8 cellular contexts compared by ENCODE assay signal in the genomic region with DNA sequence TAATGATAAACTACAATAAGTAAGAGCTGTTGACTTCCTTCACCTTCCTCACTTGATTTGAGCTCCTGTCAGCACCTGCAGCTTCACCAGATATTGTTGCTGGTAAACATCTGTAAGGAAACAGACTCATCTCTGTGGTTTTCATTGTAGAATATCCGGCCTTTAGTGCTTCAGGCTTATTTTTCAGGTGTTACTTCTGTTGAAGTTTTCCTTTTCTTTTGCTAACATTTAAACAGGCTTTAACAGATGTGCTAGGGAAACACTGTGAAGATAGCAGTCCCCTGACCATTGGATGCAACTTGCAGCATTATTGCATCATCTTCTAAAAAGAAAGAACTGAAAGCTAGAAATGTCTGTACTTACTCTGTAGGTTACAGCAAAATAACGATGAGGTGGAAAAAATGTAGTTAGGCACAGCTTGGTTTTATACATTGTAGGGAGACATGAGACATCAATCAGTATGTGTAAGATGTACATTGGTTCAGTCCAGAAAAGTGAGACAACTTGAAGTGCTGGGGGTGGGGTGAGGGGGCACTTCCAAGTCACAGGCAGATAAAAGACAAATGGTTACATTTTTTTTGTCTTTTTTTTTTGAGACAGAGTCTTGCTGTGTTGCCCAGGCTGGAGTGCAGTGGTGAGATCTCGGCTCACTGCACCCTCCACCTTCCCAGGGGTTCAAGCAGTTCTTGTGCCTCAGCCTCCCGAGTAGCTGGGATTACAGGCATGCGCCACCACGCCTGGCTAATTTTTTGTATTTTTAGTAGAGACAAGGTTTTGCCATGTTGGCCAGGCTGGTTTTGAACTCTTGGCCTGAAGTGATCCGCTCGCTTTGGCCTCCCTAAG.
A peak's percentile ranks its signal among the peaks of the same experiment; 100 is the strongest.
DNase-seq lines count a peak whose midpoint lies in the region; ATAC-seq and TF ChIP-seq lines count a peak whose summit lies in the region.

No MANE protein-coding gene starts in this region.

- H3K27me3 ChIP-seq in DOHH2 (ENCODE audit: control insufficient read depth, low read length) (no peaks in the 10 kb centered on the region), iPS-20b (ENCODE audit: insufficient read depth, low read length) (no peaks in the 10 kb centered on the region)

- H3K9ac ChIP-seq in iPS-20b (ENCODE audit: low read depth, low read length) = peak overlapping the region; percentile 39; the same call in 1 of the 2 replicates

- H3K27ac ChIP-seq in DOHH2 (ENCODE audit: low read depth, low read length) = peak overlapping the region; percentile 95
- H3K27ac ChIP-seq in iPS-20b (ENCODE audit: low read length) = peak overlapping the region; percentile 22

- no peak for TF ChIP-seq CTCF in DOHH2 (IDR thresholded peaks at IDR 0.05; ENCODE audit: low read depth, low read length, poor library complexity, severe bottlenecking)

- H3K4me2 ChIP-seq in DOHH2 (ENCODE audit: low read length) = peak overlapping the region; percentile 96

- H3K79me2 ChIP-seq in DOHH2 (ENCODE audit: control insufficient read depth, low read length) = peaks cover 99% of the 10 kb centered on the region

- no peaks in the 10 kb centered on the region for H3K9me3 ChIP-seq in DOHH2 (ENCODE audit: control insufficient read depth, insufficient read depth, low read length)
- no peaks in the 10 kb centered on the region for H3K9me3 ChIP-seq in iPS-20b (ENCODE audit: insufficient read depth, low read depth, low read length)

- H3K4me3 ChIP-seq in DOHH2 (ENCODE audit: low read length) (peak overlapping the region; percentile 46), iPS-20b (ENCODE audit: low read length) (no peak overlapping the region)

- H3K36me3 ChIP-seq in DOHH2 (ENCODE audit: control insufficient read depth, low read length) (peaks cover 97% of the 10 kb centered on the region), iPS-20b (ENCODE audit: insufficient read depth, low read depth, low read length) (peaks cover 32% of the 10 kb centered on the region)

- POLR2A ChIA-PET in HEK293T (lab: Yijun Ruan, JAX) = interaction anchor here (1.0 kb wide), 1 partner anchor 74 kb away, joined by 3 read pairs; no protein-coding TSS in a partner anchor

- DNase-seq in activated CD4-positive, alpha-beta T cell treated with anti-CD3 and anti-CD28 coated beads, Interleukin-2, amount 50 U/mL, for 48 hours = peak; percentile 38 to 44
- no peak for DNase-seq in HEK293T (ENCODE audit: extremely low spot score)
- no peak for DNase-seq in HUDEP-2 (lab: John Stamatoyannopoulos, UW; ENCODE audit: unreplicated experiment in 76 of 76)
- no peak for DNase-seq in kidney glomerular epithelial cell (lab: John Stamatoyannopoulos, UW)

- H3F3A ChIP-seq in DOHH2 (ENCODE audit: control insufficient read depth, insufficient read depth) = peaks cover 41% of the 10 kb centered on the region

- H3K4me1 ChIP-seq in DOHH2 (ENCODE audit: control insufficient read depth, low read length) (peaks cover 70% of the 10 kb centered on the region), iPS-20b (ENCODE audit: insufficient read depth, low read length) (peaks cover 24% of the 10 kb centered on the region)

- no peaks in the 10 kb centered on the region for H3K9me2 ChIP-seq in DOHH2 (replicated peaks; ENCODE audit: control insufficient read depth, low read length)

- CTCF ChIA-PET in HEK293T (lab: Yijun Ruan, JAX) = interaction anchor here (0.7 kb wide), 1 partner anchor 201 kb away, joined by 4 read pairs; no protein-coding TSS in a partner anchor

- peaks cover 13% of the 10 kb centered on the region; the same call in 1 of the 2 replicates for H4K20me1 ChIP-seq in DOHH2 (ENCODE audit: control insufficient read depth, insufficient read depth, low read depth, low read length)

- peak; percentile 61 for ATAC-seq in GM21381 (IDR thresholded peaks at IDR 0.05; ENCODE audit: unreplicated experiment)
- ATAC-seq in HG03558 (IDR thresholded peaks at IDR 0.05; ENCODE audit: extremely low read depth, unreplicated experiment) = peak; percentile 78

TF ChIP-seq in HEK293T, 16 proteins besides CTCF, POLR2A, EP300 and RAD21:
- TF ChIP-seq BHLHE40 (IDR thresholded peaks at IDR 0.05; ENCODE audit: borderline replicate concordance) (no peak), SUZ12 (IDR thresholded peaks at IDR 0.05) (no peak), ARNT (IDR thresholded peaks at IDR 0.05) (no peak), ZNF384 (IDR thresholded peaks at IDR 0.05) (no peak), FOXA1 (IDR thresholded peaks at IDR 0.05) (no peak), CTBP1 (IDR thresholded peaks at IDR 0.05; ENCODE audit: borderline replicate concordance) (no peak), TARDBP (IDR thresholded peaks at IDR 0.05) (no peak), FOXM1 (IDR thresholded peaks at IDR 0.05; ENCODE audit: borderline replicate concordance) (no peak), HDGF (IDR thresholded peaks at IDR 0.05; ENCODE audit: borderline replicate concordance) (no peak), LEF1 (IDR thresholded peaks at IDR 0.05; ENCODE audit: borderline replicate concordance) (no peak), SP1 (IDR thresholded peaks at IDR 0.05) (no peak), L3MBTL2 (conservative IDR thresholded peaks at IDR 0.05) (no peak), NFRKB (IDR thresholded peaks at IDR 0.05) (no peak), ELF4 (IDR thresholded peaks at IDR 0.05) (no peak), FOXK2 (IDR thresholded peaks at IDR 0.05) (no peak)
- TF ChIP-seq, protein P1, sequence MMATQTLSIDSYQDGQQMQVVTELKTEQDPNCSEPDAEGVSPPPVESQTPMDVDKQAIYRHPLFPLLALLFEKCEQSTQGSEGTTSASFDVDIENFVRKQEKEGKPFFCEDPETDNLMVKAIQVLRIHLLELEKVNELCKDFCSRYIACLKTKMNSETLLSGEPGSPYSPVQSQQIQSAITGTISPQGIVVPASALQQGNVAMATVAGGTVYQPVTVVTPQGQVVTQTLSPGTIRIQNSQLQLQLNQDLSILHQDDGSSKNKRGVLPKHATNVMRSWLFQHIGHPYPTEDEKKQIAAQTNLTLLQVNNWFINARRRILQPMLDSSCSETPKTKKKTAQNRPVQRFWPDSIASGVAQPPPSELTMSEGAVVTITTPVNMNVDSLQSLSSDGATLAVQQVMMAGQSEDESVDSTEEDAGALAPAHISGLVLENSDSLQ (IDR thresholded peaks at IDR 0.05) = no peak

Comparison
In these comparisons a context has a peak if more than half of its experiments do, and no peak if none do; other contexts are left out.
1. DNase-seq: peak in activated CD4-positive, alpha-beta T cell treated with anti-CD3 and anti-CD28 coated beads, Interleukin-2, amount 50 U/mL, for 48 hours (2 of 2); none in HEK293T (single experiment), HUDEP-2 (0 of 76) and kidney glomerular epithelial cell (single experiment).